20 cellular contexts compared by ENCODE assay signal in the genomic region with DNA sequence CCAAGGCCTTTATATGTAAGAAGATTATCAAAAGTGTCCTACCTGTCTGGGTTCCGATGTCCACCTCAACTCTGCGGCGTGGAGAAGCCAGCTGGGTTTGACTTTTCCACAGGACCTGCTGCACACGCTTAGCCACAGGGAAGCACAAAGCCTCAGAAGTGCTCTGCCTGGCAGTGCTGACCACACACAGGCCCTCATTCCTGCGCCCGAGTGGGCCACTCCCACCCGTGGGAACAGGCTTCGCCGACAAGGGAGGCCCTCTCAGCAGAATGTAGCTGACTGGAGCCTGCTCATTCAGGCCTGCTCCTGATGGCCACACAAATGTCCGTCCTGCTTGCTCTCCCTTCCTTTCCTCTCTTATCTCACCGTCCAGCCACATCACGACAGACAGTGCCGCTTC.
A peak's percentile ranks its signal among the peaks of the same experiment; 100 is the strongest.
DNase-seq lines count a peak whose midpoint lies in the region; ATAC-seq and TF ChIP-seq lines count a peak whose summit lies in the region.
"Had no signal": no experiment of that assay in that cellular context is flagged by ENCODE, and none has a peak within 500 bp of the region (broad histone marks: within the 10 kb centered on the region; RNA-seq: fewer than 3 reads in every experiment).

No MANE protein-coding gene starts in this region.

- intact Hi-C loops in Right ventricle myocardium inferior (cut with DNase I) (no loop called here), left cardiac atrium (cut with DNase I) (no loop called here), upper lobe of right lung (cut with DNase I) (no loop called here)

- H3K36me3 ChIP-seq in trophoblast cell (ENCODE audit: control insufficient read depth in 1 of 2, insufficient read depth in 2 of 2, low read length in 2 of 2) = no peaks in the 10 kb centered on the region
- no peaks in the 10 kb centered on the region for H3K36me3 ChIP-seq in upper lobe of right lung
- H3K36me3 ChIP-seq: BLaER1 had no signal

- no peaks in the 10 kb centered on the region for H3K4me1 ChIP-seq in trophoblast cell (ENCODE audit: control insufficient read depth in 1 of 2, insufficient read depth in 2 of 2, low read length in 2 of 2)
- H3K4me1 ChIP-seq in upper lobe of right lung = no peaks in the 10 kb centered on the region
- H3K4me1 ChIP-seq: Caco-2 had no signal

- H2BK120ac ChIP-seq in trophoblast cell (ENCODE audit: insufficient read depth, low read length, poor library complexity) = no peak overlapping the region

- H3K18ac ChIP-seq in trophoblast cell (ENCODE audit: low read length) = no peak overlapping the region

- H3K27ac ChIP-seq in trophoblast cell (ENCODE audit: low read depth, low read length) (no peak overlapping the region), upper lobe of right lung (no peak overlapping the region)
- H3K27ac ChIP-seq: 22Rv1, BLaER1, C4-2B, GM23248 had no signal

- H2AK5ac ChIP-seq in trophoblast cell (ENCODE audit: low read length) = no peak overlapping the region

- H2BK5ac ChIP-seq in trophoblast cell (ENCODE audit: low read depth, low read length, poor library complexity) = no peak overlapping the region

- WGBS in trophoblast cell (ENCODE audit: extremely low coverage, insufficient coverage, insufficient read length) = no CpG with 5 or more reads among the region's 13 CpGs

- H4K12ac ChIP-seq in trophoblast cell (ENCODE audit: low read depth, low read length) = no peak overlapping the region

- no peak overlapping the region for H3K14ac ChIP-seq in trophoblast cell (ENCODE audit: low read length)

- H3K9me3 Mint-ChIP-seq in immature natural killer cell = no peaks in the 10 kb centered on the region
- H3K9me3 Mint-ChIP-seq in nephron progenitor cell = no peaks in the 10 kb centered on the region
- peaks cover 47% of the 10 kb centered on the region for H3K9me3 Mint-ChIP-seq in WTC11
- H3K9me3 Mint-ChIP-seq: CD8-positive, alpha-beta T cell; H9 had no signal

- H3K4ac ChIP-seq in trophoblast cell (ENCODE audit: low read depth, low read length) = no peak overlapping the region

- no peak overlapping the region for H2AFZ ChIP-seq in trophoblast cell (ENCODE audit: insufficient read depth, low read length, poor library complexity)
- H2AFZ ChIP-seq: GM23248 had no signal

- POLR2A ChIA-PET in WTC11 (lab: Charles Lee) = no interaction called here

- no peaks in the 10 kb centered on the region for H3K27me3 ChIP-seq in trophoblast cell (ENCODE audit: insufficient read depth, low read length)
- H3K27me3 ChIP-seq in upper lobe of right lung = no peaks in the 10 kb centered on the region
- H3K27me3 ChIP-seq: BLaER1 had no signal

- H3K36me3 Mint-ChIP-seq in immature natural killer cell = peaks cover 0 to 6% (median 0%) of the 10 kb centered on the region in 3 donors
- no peaks in the 10 kb centered on the region for H3K36me3 Mint-ChIP-seq in nephron progenitor cell (ENCODE audit: low read depth)
- H3K36me3 Mint-ChIP-seq in WTC11 = peaks cover 26% of the 10 kb centered on the region
- H3K36me3 Mint-ChIP-seq: CD4-positive, CD25-positive, alpha-beta regulatory T cell; CD8-positive, alpha-beta T cell had no signal

- H3K79me1 ChIP-seq in trophoblast cell (ENCODE audit: low read length) = no peaks in the 10 kb centered on the region

- no peak overlapping the region for H3K23ac ChIP-seq in trophoblast cell (ENCODE audit: low read length)

- no peak overlapping the region for H4K8ac ChIP-seq in trophoblast cell (ENCODE audit: low read depth, low read length)

- TF ChIP-seq CTCF in nephron progenitor cell (IDR thresholded peaks at IDR 0.05) = no peak
- no peak for TF ChIP-seq CTCF in upper lobe of right lung (IDR thresholded peaks at IDR 0.05)
- no peak for TF ChIP-seq CTCF in WTC11 (IDR thresholded peaks at IDR 0.05)

- no peak overlapping the region for H2BK12ac ChIP-seq in trophoblast cell (ENCODE audit: low read length)

- peaks cover 0 to 1% (median 0%) of the 10 kb centered on the region in 3 donors for H3K27me3 Mint-ChIP-seq in immature natural killer cell (ENCODE audit: low read depth in 3 of 3)
- peaks cover 9% of the 10 kb centered on the region for H3K27me3 Mint-ChIP-seq in nephron progenitor cell (ENCODE audit: low read depth, poor library complexity)
- peaks cover 2% of the 10 kb centered on the region for H3K27me3 Mint-ChIP-seq in WTC11 (ENCODE audit: low read depth)
- H3K27me3 Mint-ChIP-seq: CD4-positive, CD25-positive, alpha-beta regulatory T cell had no signal

- no peak for ATAC-seq in Right ventricle myocardium inferior
- no peak for ATAC-seq in left cardiac atrium
- no peak for ATAC-seq in upper lobe of right lung
- ATAC-seq in WTC11 = no peak
- ATAC-seq: CD8-positive, alpha-beta T cell; HCT116 had no signal

- peak overlapping the region in 1 of 5 donors; percentile 68 for H3K4me3 Mint-ChIP-seq in immature natural killer cell
- no peak overlapping the region for H3K4me3 Mint-ChIP-seq in nephron progenitor cell
- no peak overlapping the region for H3K4me3 Mint-ChIP-seq in WTC11
- H3K4me3 Mint-ChIP-seq: B cell; CD4-positive, CD25-positive, alpha-beta regulatory T cell; CD8-positive, alpha-beta T cell; H9 had no signal

- CTCF ChIA-PET in WTC11 (lab: Charles Lee) = no interaction called here

- H3K27ac Mint-ChIP-seq in immature natural killer cell = peak overlapping the region in 4 of 6 donors; percentile 84 to 93 (median 88)
- H3K27ac Mint-ChIP-seq in nephron progenitor cell = no peak overlapping the region
- H3K27ac Mint-ChIP-seq in WTC11 = no peak overlapping the region
- H3K27ac Mint-ChIP-seq: B cell; CD4-positive, CD25-positive, alpha-beta regulatory T cell; CD8-positive, alpha-beta T cell; H9 had no signal

- peak overlapping the region; percentile 28 for H4K91ac ChIP-seq in trophoblast cell (ENCODE audit: low read depth, low read length)

- H3K9me3 ChIP-seq in trophoblast cell (ENCODE audit: insufficient read depth, low read depth, low read length) (no peaks in the 10 kb centered on the region), upper lobe of right lung (no peaks in the 10 kb centered on the region)
- H3K9me3 ChIP-seq: BLaER1, Caco-2 had no signal

- no peaks in the 10 kb centered on the region for H3K79me2 ChIP-seq in trophoblast cell (ENCODE audit: control insufficient read depth, insufficient read depth, low read length, poor library complexity)

- DNase-seq in Right ventricle myocardium inferior (ENCODE audit: missing footprints) (peak; percentile 41), left cardiac atrium (no peak), immature natural killer cell (no peak), nephron progenitor cell (peak; percentile 4), trophoblast cell (no peak), NCI-H526 (lab: John Stamatoyannopoulos, UW) (no peak), upper lobe of right lung (no peak), WTC11 (ENCODE audit: low spot score) (no peak)
- DNase-seq: Caco-2; CD4-positive, CD25-positive, alpha-beta regulatory T cell; CD8-positive, alpha-beta T cell; DMS153; DND-41; GM23248; H9 had no signal

- H3K4me1 Mint-ChIP-seq in immature natural killer cell (peaks cover 47% of the 10 kb centered on the region in 2 donors), nephron progenitor cell (no peaks in the 10 kb centered on the region), WTC11 (no peaks in the 10 kb centered on the region)
- H3K4me1 Mint-ChIP-seq: B cell; CD4-positive, CD25-positive, alpha-beta regulatory T cell; H9 had no signal

- H3K4me3 ChIP-seq in trophoblast cell (ENCODE audit: low read depth, low read length) (no peak overlapping the region), upper lobe of right lung (no peak overlapping the region)
- H3K4me3 ChIP-seq: BLaER1, GM23248 had no signal

- H3K4me2 ChIP-seq in trophoblast cell (ENCODE audit: low read length) = no peak overlapping the region
- H3K4me2 ChIP-seq: BLaER1 had no signal

- no peak overlapping the region for H3K9ac ChIP-seq in trophoblast cell (ENCODE audit: low read length)
- H3K9ac ChIP-seq: BLaER1, GM23248 had no signal

TF ChIP-seq in WTC11, 78 proteins besides CTCF, POLR2A, EP300 and RAD21 (continues in another document):
- TF ChIP-seq SMAD3 (CRISPR knock-in tag; IDR thresholded peaks at IDR 0.05; ENCODE audit: borderline replicate concordance) (no peak), FOXJ3 (CRISPR knock-in tag; IDR thresholded peaks at IDR 0.05; ENCODE audit: borderline replicate concordance) (no peak), GTF2I (CRISPR knock-in tag; conservative IDR thresholded peaks at IDR 0.05) (no peak), GABPB1 (CRISPR knock-in tag; IDR thresholded peaks at IDR 0.05) (no peak), ZNF138 (CRISPR knock-in tag; conservative IDR thresholded peaks at IDR 0.05) (no peak), TCF7 (CRISPR knock-in tag; IDR thresholded peaks at IDR 0.05; ENCODE audit: low read depth) (no peak)
- TF ChIP-seq, protein P1, sequence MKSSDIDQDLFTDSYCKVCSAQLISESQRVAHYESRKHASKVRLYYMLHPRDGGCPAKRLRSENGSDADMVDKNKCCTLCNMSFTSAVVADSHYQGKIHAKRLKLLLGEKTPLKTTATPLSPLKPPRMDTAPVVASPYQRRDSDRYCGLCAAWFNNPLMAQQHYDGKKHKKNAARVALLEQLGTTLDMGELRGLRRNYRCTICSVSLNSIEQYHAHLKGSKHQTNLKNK (CRISPR knock-in tag; IDR thresholded peaks at IDR 0.05) = no peak
- TF ChIP-seq, protein P2, sequence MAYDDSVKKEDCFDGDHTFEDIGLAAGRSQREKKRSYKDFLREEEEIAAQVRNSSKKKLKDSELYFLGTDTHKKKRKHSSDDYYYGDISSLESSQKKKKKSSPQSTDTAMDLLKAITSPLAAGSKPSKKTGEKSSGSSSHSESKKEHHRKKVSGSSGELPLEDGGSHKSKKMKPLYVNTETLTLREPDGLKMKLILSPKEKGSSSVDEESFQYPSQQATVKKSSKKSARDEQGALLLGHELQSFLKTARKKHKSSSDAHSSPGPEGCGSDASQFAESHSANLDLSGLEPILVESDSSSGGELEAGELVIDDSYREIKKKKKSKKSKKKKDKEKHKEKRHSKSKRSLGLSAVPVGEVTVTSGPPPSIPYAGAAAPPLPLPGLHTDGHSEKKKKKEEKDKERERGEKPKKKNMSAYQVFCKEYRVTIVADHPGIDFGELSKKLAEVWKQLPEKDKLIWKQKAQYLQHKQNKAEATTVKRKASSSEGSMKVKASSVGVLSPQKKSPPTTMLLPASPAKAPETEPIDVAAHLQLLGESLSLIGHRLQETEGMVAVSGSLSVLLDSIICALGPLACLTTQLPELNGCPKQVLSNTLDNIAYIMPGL (CRISPR knock-in tag; IDR thresholded peaks at IDR 0.05) = no peak

Comparison
In these comparisons a context has a peak if more than half of its experiments do, and no peak if none do; other contexts are left out.
1. DNase-seq: peak in Right ventricle myocardium inferior (single experiment) and nephron progenitor cell (single experiment); none in left cardiac atrium (single experiment), immature natural killer cell (0 of 3), trophoblast cell (0 of 2), NCI-H526 (0 of 2), upper lobe of right lung (single experiment) and WTC11 (single experiment).
2. H3K27ac Mint-ChIP-seq: peak in immature natural killer cell (4 of 6); none in nephron progenitor cell (single experiment) and WTC11 (single experiment).